8 cellular contexts compared by ENCODE assay signal in genomic region chr14:22047105-22047504, GRCh38.
DNase-seq lines count a peak whose midpoint lies in the region; ATAC-seq lines count a peak whose summit lies in the region.

No MANE protein-coding gene starts in this region.

- peak overlapping the region; percentile 49 for H3K4me3 Mint-ChIP-seq in activated T-cell treated with anti-CD3 and anti-CD28 coated beads, Interleukin-2, amount 50 U/mL, for 24 hours
- peak overlapping the region; percentile 79 for H3K4me3 Mint-ChIP-seq in activated CD4-positive, alpha-beta T cell treated with anti-CD3 and anti-CD28 coated beads, Interleukin-2, amount 10 ng/mL, durations not matched to agents 24 days and 14 days

- intact Hi-C loops in activated CD4-positive, alpha-beta T cell treated with anti-CD3 and anti-CD28 coated beads, Interleukin-2, amount 10 ng/mL, durations not matched to agents 24 days and 14 days (cut with micrococcal nuclease), result loop anchor here (2.0 to 5.0 kb wide), 3 partner anchors 24 to 54 kb away; no protein-coding TSS in a partner anchor
- intact Hi-C loops in Right ventricle myocardium inferior (cut with DNase I), result no loop called here

- ATAC-seq in HG03442 (IDR thresholded peaks at IDR 0.05; ENCODE audit: unreplicated experiment) (peak; percentile 81), Right ventricle myocardium inferior (no peak)

- no peaks in the 10 kb centered on the region for H3K9me3 Mint-ChIP-seq in activated T-cell treated with anti-CD3 and anti-CD28 coated beads, Interleukin-2, amount 50 U/mL, for 24 hours
- H3K9me3 Mint-ChIP-seq in activated CD4-positive, alpha-beta T cell treated with anti-CD3 and anti-CD28 coated beads, Interleukin-2, amount 10 ng/mL, durations not matched to agents 24 days and 14 days, result no peaks in the 10 kb centered on the region

- peaks cover 42% of the 10 kb centered on the region for H3K4me1 Mint-ChIP-seq in activated T-cell treated with anti-CD3 and anti-CD28 coated beads, Interleukin-2, amount 50 U/mL, for 24 hours (ENCODE audit: low read depth)
- H3K4me1 Mint-ChIP-seq in activated CD4-positive, alpha-beta T cell treated with anti-CD3 and anti-CD28 coated beads, Interleukin-2, amount 10 ng/mL, durations not matched to agents 24 days and 14 days, result peaks cover 35% of the 10 kb centered on the region

- peak overlapping the region; percentile 79 for H3K27ac Mint-ChIP-seq in activated T-cell treated with anti-CD3 and anti-CD28 coated beads, Interleukin-2, amount 50 U/mL, for 24 hours
- H3K27ac Mint-ChIP-seq in activated CD4-positive, alpha-beta T cell treated with anti-CD3 and anti-CD28 coated beads, Interleukin-2, amount 10 ng/mL, durations not matched to agents 24 days and 14 days, result peak overlapping the region; percentile 81

- H3K36me3 Mint-ChIP-seq in activated T-cell treated with anti-CD3 and anti-CD28 coated beads, Interleukin-2, amount 50 U/mL, for 24 hours (ENCODE audit: low read depth), result no peaks in the 10 kb centered on the region
- peaks cover under 1% of the 10 kb centered on the region for H3K36me3 Mint-ChIP-seq in activated CD4-positive, alpha-beta T cell treated with anti-CD3 and anti-CD28 coated beads, Interleukin-2, amount 10 ng/mL, durations not matched to agents 24 days and 14 days (ENCODE audit: low read depth)

- no peak for DNase-seq in activated T-cell treated with anti-CD3 and anti-CD28 coated beads, Interleukin-2, amount 50 U/mL, for 24 hours
- DNase-seq in activated T-cell treated with anti-CD3 and anti-CD28 coated beads for 4 hours, result no peak
- DNase-seq in activated CD4-positive, alpha-beta T cell treated with anti-CD3 and anti-CD28 coated beads, Interleukin-2, amount 10 ng/mL, durations not matched to agents 24 days and 14 days, result peak; percentile 82
- DNase-seq in islet precursor cell, result peak; percentile 61
- no peak for DNase-seq in A172 (ENCODE audit: low spot score)
- DNase-seq in Right ventricle myocardium inferior (ENCODE audit: missing footprints), result no peak
- no peak for DNase-seq in 8988T

- H3K27me3 Mint-ChIP-seq in activated T-cell treated with anti-CD3 and anti-CD28 coated beads, Interleukin-2, amount 50 U/mL, for 24 hours, result no peaks in the 10 kb centered on the region
- H3K27me3 Mint-ChIP-seq in activated CD4-positive, alpha-beta T cell treated with anti-CD3 and anti-CD28 coated beads, Interleukin-2, amount 10 ng/mL, durations not matched to agents 24 days and 14 days, result peaks cover 2% of the 10 kb centered on the region

Comparison
In these comparisons a context has a peak if more than half of its experiments do, and no peak if none do; other contexts are left out.
1. DNase-seq: peak in activated CD4-positive, alpha-beta T cell treated with anti-CD3 and anti-CD28 coated beads, Interleukin-2, amount 10 ng/mL, durations not matched to agents 24 days and 14 days (single experiment) and islet precursor cell (single experiment); none in activated T-cell treated with anti-CD3 and anti-CD28 coated beads, Interleukin-2, amount 50 U/mL, for 24 hours (single experiment), activated T-cell treated with anti-CD3 and anti-CD28 coated beads for 4 hours (single experiment), A172 (single experiment), Right ventricle myocardium inferior (single experiment) and 8988T (single experiment).